In the genomic region with DNA sequence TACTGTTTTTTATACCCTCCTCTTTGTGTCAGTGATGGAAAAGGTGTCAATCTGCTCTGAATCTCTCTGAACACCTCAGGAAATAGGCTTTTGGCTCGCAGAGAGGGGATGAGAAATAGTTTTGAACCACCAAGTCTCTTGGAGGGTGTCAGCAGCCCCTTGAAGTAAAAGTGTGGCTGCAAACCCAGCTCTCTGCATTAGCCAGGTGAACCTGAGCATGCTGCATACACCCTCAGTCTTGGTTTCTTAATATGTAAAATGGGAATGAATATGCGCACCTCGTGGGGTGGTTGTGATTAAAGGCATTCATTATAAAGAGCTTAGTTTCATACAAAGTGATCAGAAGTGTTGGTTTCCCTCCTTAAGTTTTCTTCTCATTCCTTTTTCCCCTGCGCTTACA, we compare ENCODE assay signal across 12 cellular contexts. TPM values are rescaled to one million over a fixed set of nuclear protein-coding genes. Genes with fewer than 3 reads are reported as not detected.
DNase-seq lines count a peak whose midpoint lies in the region; ATAC-seq and TF ChIP-seq lines count a peak whose summit lies in the region.
"Had no signal": no experiment of that assay in that cellular context is flagged by ENCODE, and none has a peak within 500 bp of the region (broad histone marks: within the 10 kb centered on the region; RNA-seq: fewer than 3 reads in every experiment).

No MANE protein-coding gene starts in this region.

- H3K27me3 Mint-ChIP-seq in brain, result peaks cover 5% of the 10 kb centered on the region
- H3K27me3 Mint-ChIP-seq in natural killer cell treated with Interleukin-12 subunit alpha and Interleukin-12 subunit beta and Interleukin-15 and Interleukin-18, amount 100 ng/mL, for 72 hours, result no peaks in the 10 kb centered on the region

- H3K9me3 Mint-ChIP-seq in brain, result peaks cover 0 to 3% (median 0%) of the 10 kb centered on the region in 5 experiments
- no peaks in the 10 kb centered on the region for H3K9me3 Mint-ChIP-seq in natural killer cell treated with Interleukin-12 subunit alpha and Interleukin-12 subunit beta and Interleukin-15 and Interleukin-18, amount 100 ng/mL, for 72 hours

- intact Hi-C loops in cardiac septum (cut with DNase I), result no loop called here
- intact Hi-C loops in left cardiac atrium (cut with DNase I), result no loop called here
- intact Hi-C loops in posterior cingulate gyrus (cut with DNase I), result no loop called here

- peak overlapping the region; percentile 97 to 100 (median 100) for H3K27ac ChIP-seq in upper lobe of left lung

- no peaks in the 10 kb centered on the region for H3K27me3 ChIP-seq in upper lobe of left lung

- no peaks in the 10 kb centered on the region for H3K36me3 ChIP-seq in upper lobe of left lung

- H3K27ac Mint-ChIP-seq in brain, result peak overlapping the region; percentile 93 to 97 (median 95)
- H3K27ac Mint-ChIP-seq in natural killer cell treated with Interleukin-12 subunit alpha and Interleukin-12 subunit beta and Interleukin-15 and Interleukin-18, amount 100 ng/mL, for 72 hours, result peak overlapping the region; percentile 90 to 96

- TF ChIP-seq POLR2A in upper lobe of left lung (IDR thresholded peaks at IDR 0.05), result no peak

- TF ChIP-seq CTCF in brain (conservative IDR thresholded peaks at IDR 0.05) (no peak), upper lobe of left lung (IDR thresholded peaks at IDR 0.05) (no peak)

- H3K4me3 ChIP-seq in upper lobe of left lung, result peak overlapping the region in 1 of 4 donors; percentile 78

- TF ChIP-seq EP300 in upper lobe of left lung (IDR thresholded peaks at IDR 0.05), result no peak

- no peaks in the 10 kb centered on the region for H3K9me3 ChIP-seq in upper lobe of left lung

- DNase-seq in cardiac septum (ENCODE audit: low spot score) (peak; percentile 58), left cardiac atrium (no peak), upper lobe of left lung (no peak), NOMO-1 (lab: John Stamatoyannopoulos, UW; ENCODE audit: unreplicated experiment in 2 of 2) (no peak), posterior cingulate gyrus (no peak)
- no peak for DNase-seq in natural killer cell treated with Interleukin-12 subunit alpha and Interleukin-12 subunit beta and Interleukin-15 and Interleukin-18, amount 100 ng/mL, for 72 hours (ENCODE audit: low spot score)
- DNase-seq: amniotic stem cell, NCI-H2227 treated with DMSO at 0.1 percent for 48 hours had no signal

- no peak for ATAC-seq in left cardiac atrium
- ATAC-seq in natural killer cell treated with Interleukin-12 subunit alpha and Interleukin-12 subunit beta and Interleukin-15 and Interleukin-18, amount 100 ng/mL, for 72 hours, result no peak
- no peak for ATAC-seq in upper lobe of left lung (ENCODE audit: low FRiP score in 2 of 2)
- no peak for ATAC-seq in HG02981 (IDR thresholded peaks at IDR 0.05; ENCODE audit: unreplicated experiment)

- H3K4me1 ChIP-seq in upper lobe of left lung, result peaks cover 32 to 43% (median 38%) of the 10 kb centered on the region in 4 donors

- WGBS in upper lobe of left lung, 2 donors, result 89% methylated on average over 4 of the region's 4 CpGs

- no peaks in the 10 kb centered on the region for H3K36me3 Mint-ChIP-seq in brain
- H3K36me3 Mint-ChIP-seq in natural killer cell treated with Interleukin-12 subunit alpha and Interleukin-12 subunit beta and Interleukin-15 and Interleukin-18, amount 100 ng/mL, for 72 hours, result no peaks in the 10 kb centered on the region

- H3K4me3 Mint-ChIP-seq in brain, result peak overlapping the region; percentile 87 to 94 (median 88)
- H3K4me3 Mint-ChIP-seq in natural killer cell treated with Interleukin-12 subunit alpha and Interleukin-12 subunit beta and Interleukin-15 and Interleukin-18, amount 100 ng/mL, for 72 hours, result peak overlapping the region; percentile 97

- peaks cover 64% of the 10 kb centered on the region for H3K4me1 Mint-ChIP-seq in brain
- H3K4me1 Mint-ChIP-seq in natural killer cell treated with Interleukin-12 subunit alpha and Interleukin-12 subunit beta and Interleukin-15 and Interleukin-18, amount 100 ng/mL, for 72 hours (ENCODE audit: low read depth in 2 of 2), result peaks cover 25 to 31% of the 10 kb centered on the region in 2 donors

RNA-seq across cellular contexts. Expression of a gene that starts 1.4 kb away (rescaled TPM):
- 9.8 TPM for total RNA-seq in cardiac septum
- total RNA-seq in left cardiac atrium, result 10 to 100 TPM in 1 of 2 donors, 1 to 10 TPM in 1; 9.1 to 13.3 TPM
- polyA plus RNA-seq in brain (ENCODE audit: insufficient read depth, low read depth, low replicate concordance), result 18.6 TPM
- total RNA-seq in natural killer cell treated with Interleukin-12 subunit alpha and Interleukin-12 subunit beta and Interleukin-15 and Interleukin-18, amount 100 ng/mL, for 72 hours, result 1 to 10 TPM; 2.2 to 3.5 TPM
- total RNA-seq in upper lobe of left lung, result 10 to 100 TPM; 11.7 to 19.1 (median 17.6) TPM

RNA-seq across cellular contexts. Expression of a gene that starts 39.7 kb away (rescaled TPM):
- 1.7 TPM for total RNA-seq in cardiac septum
- 1 to 10 TPM in 1 of 2 donors, under 1 TPM in 1; 0.68 to 1.4 TPM for total RNA-seq in left cardiac atrium
- 0.41 TPM for polyA plus RNA-seq in brain (ENCODE audit: insufficient read depth, low read depth, low replicate concordance)
- total RNA-seq in natural killer cell treated with Interleukin-12 subunit alpha and Interleukin-12 subunit beta and Interleukin-15 and Interleukin-18, amount 100 ng/mL, for 72 hours, result not detected
- total RNA-seq in upper lobe of left lung, result under 1 TPM in 3 of 6 donors, not detected in 3; 0.13 to 0.44 (median 0.17) TPM
- total RNA-seq: fibroblast of villous mesenchyme, myocyte had no signal

RNA-seq across cellular contexts. Expression of a gene that starts 56.5 kb away (rescaled TPM):
- total RNA-seq in cardiac septum (not detected), left cardiac atrium (not detected), upper lobe of left lung (not detected)
- polyA plus RNA-seq in brain (ENCODE audit: insufficient read depth, low read depth, low replicate concordance), result not detected
- not detected for total RNA-seq in natural killer cell treated with Interleukin-12 subunit alpha and Interleukin-12 subunit beta and Interleukin-15 and Interleukin-18, amount 100 ng/mL, for 72 hours
- total RNA-seq: fibroblast of villous mesenchyme, myocyte had no signal
